12 cellular contexts compared by ENCODE assay signal in genomic region chr20:35941620-35942019, GRCh38.
"Had no signal": no experiment of that assay in that cellular context is flagged by ENCODE, and none has a peak within 500 bp of the region (broad histone marks: within the 10 kb centered on the region; RNA-seq: fewer than 3 reads in every experiment).

No MANE protein-coding gene starts in this region.

- H3K4me1 ChIP-seq: gastroesophageal sphincter, left lung, pancreas, tibial nerve, vagina had no signal

- ATAC-seq: gastroesophageal sphincter, pancreas had no signal

- H3K27ac ChIP-seq: gastroesophageal sphincter, left lung, pancreas, skin epidermis, tibial nerve, vagina had no signal

- H3K9me3 ChIP-seq: gastroesophageal sphincter, left lung, pancreas, tibial nerve, vagina had no signal

- H3K27me3 ChIP-seq: gastroesophageal sphincter, left lung, pancreas, tibial nerve, vagina had no signal

- H3K4me3 Mint-ChIP-seq: activated CD4-positive, alpha-beta memory T cell treated with anti-CD3 and anti-CD28 coated beads for 36 hours; memory B cell had no signal

- H3K4me1 Mint-ChIP-seq: memory B cell had no signal

- H3K27me3 Mint-ChIP-seq: activated CD4-positive, alpha-beta memory T cell treated with anti-CD3 and anti-CD28 coated beads for 36 hours; memory B cell had no signal

- H3K27ac Mint-ChIP-seq: activated CD4-positive, alpha-beta memory T cell treated with anti-CD3 and anti-CD28 coated beads for 36 hours; activated T-helper 2 cell treated with anti-CD3 and anti-CD28 coated beads, Interferon-gamma antibody, Interleukin-2, Interleukin-4, amounts not matched to agents 10 μg/mL and 5 μg/mL and 100 μg/mL, durations not matched to agents 14 hours and 24 hours and 36 hours; memory B cell had no signal

- H3K9me3 Mint-ChIP-seq: activated CD4-positive, alpha-beta memory T cell treated with anti-CD3 and anti-CD28 coated beads for 36 hours; activated T-helper 2 cell treated with anti-CD3 and anti-CD28 coated beads, Interferon-gamma antibody, Interleukin-2, Interleukin-4, amounts not matched to agents 10 μg/mL and 5 μg/mL and 100 μg/mL, durations not matched to agents 14 hours and 24 hours and 36 hours; memory B cell had no signal

- DNase-seq: activated CD4-positive, alpha-beta memory T cell treated with anti-CD3 and anti-CD28 coated beads for 36 hours; activated CD8-positive, alpha-beta memory T cell treated with anti-CD3 and anti-CD28 coated beads, Interleukin-2, amount 50 U/mL, for 48 hours; effector CD8-positive, alpha-beta T cell; left lung; pancreas; T1000 had no signal

- H3K4me3 ChIP-seq: gastroesophageal sphincter, left lung, pancreas, skin epidermis, tibial nerve, vagina had no signal
